9 cellular contexts compared by ENCODE assay signal in genomic region chr2:177282101-177282573, GRCh38. TPM values are rescaled to one million over a fixed set of nuclear protein-coding genes. Genes with fewer than 3 reads are reported as not detected.
DNase-seq lines count a peak whose midpoint lies in the region; ATAC-seq and TF ChIP-seq lines count a peak whose summit lies in the region.
"Had no signal": no experiment of that assay in that cellular context is flagged by ENCODE, and none has a peak within 500 bp of the region (broad histone marks: within the 10 kb centered on the region; RNA-seq: fewer than 3 reads in every experiment).

No MANE protein-coding gene starts in this region.

- H3K36me3 ChIP-seq in heart left ventricle = peaks cover 0 to 3% (median 0%) of the 10 kb centered on the region in 9 donors

- TF ChIP-seq POLR2A in heart left ventricle (IDR thresholded peaks at IDR 0.05) = no peak

- no peaks in the 10 kb centered on the region for H3K9me3 ChIP-seq in heart left ventricle

- 18 to 36% (median 32%) methylated on average over 3 of the region's 3 CpGs for WGBS in heart left ventricle, 4 donors

- peak overlapping the region in 6 of 12 donors; percentile 1 to 71 (median 33) for H3K27ac ChIP-seq in heart left ventricle

- H3K4me3 ChIP-seq in heart left ventricle = no peak overlapping the region

- H3K4me1 ChIP-seq in heart left ventricle = peaks cover 0 to 60% (median 23%) of the 10 kb centered on the region in 12 donors

- DNase-seq in AG20443 (ENCODE audit: low spot score) (peak; percentile 19), NCI-H82 treated with DMSO at 0.1 percent for 48 hours (lab: John Stamatoyannopoulos, UW; ENCODE audit: unreplicated experiment) (peak; percentile 52), heart left ventricle (peak in 4 of 5 donors; percentile 33 to 67 (median 52)), SIG-M5 treated with dmso at 0.1 percent for 504 hours (lab: John Stamatoyannopoulos, UW; ENCODE audit: unreplicated experiment) (no peak), NK-92 (lab: John Stamatoyannopoulos, UW; ENCODE audit: unreplicated experiment) (no peak), germinal center (ENCODE audit: low spot score) (no peak)
- DNase-seq in activated CD4-positive, alpha-beta T cell treated with anti-CD3 and anti-CD28 coated beads for 48 hours = no peak
- DNase-seq: activated gamma-delta T cell had no signal

- no peaks in the 10 kb centered on the region for H3K27me3 ChIP-seq in heart left ventricle

- no peak for TF ChIP-seq CTCF in heart left ventricle (IDR thresholded peaks at IDR 0.05)

- ATAC-seq in GM21786 (IDR thresholded peaks at IDR 0.05; ENCODE audit: unreplicated experiment) = peak; percentile 41
- ATAC-seq in heart left ventricle = peak; percentile 72 to 92 (median 88)

- intact Hi-C loops in heart left ventricle (cut with DNase I) = loop anchor here in 1 of 10 donors (5.0 kb wide), 1 partner anchor 50 kb away; no protein-coding TSS in a partner anchor

RNA-seq across cellular contexts. Expression of gene NFE2L2, which starts 17.6 kb away (rescaled TPM):
- 10 to 100 TPM; 39.2 to 82.5 (median 59.4) TPM for total RNA-seq in heart left ventricle
- polyA plus RNA-seq in heart left ventricle = 10 to 100 TPM; 17.0 to 37.3 TPM

Comparison
In these comparisons a context has a peak if more than half of its experiments do, and no peak if none do; other contexts are left out.
1. DNase-seq: peak in AG20443 (single experiment), NCI-H82 treated with DMSO at 0.1 percent for 48 hours (single experiment) and heart left ventricle (4 of 5); none in SIG-M5 treated with dmso at 0.1 percent for 504 hours (single experiment), activated CD4-positive, alpha-beta T cell treated with anti-CD3 and anti-CD28 coated beads for 48 hours (single experiment), NK-92 (single experiment) and germinal center (single experiment).